9 cellular contexts compared by ENCODE assay signal in genomic region chr21:33308586-33309490, GRCh38. TPM values are rescaled to one million over a fixed set of nuclear protein-coding genes. Genes with fewer than 3 reads are reported as not detected.
DNase-seq lines count a peak whose midpoint lies in the region; ATAC-seq, FAIRE-seq and TF ChIP-seq lines count a peak whose summit lies in the region.
"Had no signal": no experiment of that assay in that cellular context is flagged by ENCODE, and none has a peak within 500 bp of the region (broad histone marks: within the 10 kb centered on the region; RNA-seq: fewer than 3 reads in every experiment).

No MANE protein-coding gene starts in this region.

- H3K36me3 Mint-ChIP-seq in immature natural killer cell: peaks cover 0 to 13% (median 3%) of the 10 kb centered on the region in 3 donors

- ATAC-seq in GM18867 (IDR thresholded peaks at IDR 0.05; ENCODE audit: unreplicated experiment) (peak; percentile 92), HG03039 (IDR thresholded peaks at IDR 0.05; ENCODE audit: unreplicated experiment) (peak; percentile 73)

- H3K4me3 ChIP-seq in AG10803 (ENCODE audit: low read length) (no peak overlapping the region), fibroblast of mammary gland (ENCODE audit: control insufficient read depth, low read depth, low read length) (no peak overlapping the region)

- H3K4me1 Mint-ChIP-seq in immature natural killer cell: peaks cover 6 to 7% of the 10 kb centered on the region in 2 donors

- no peak for TF ChIP-seq CTCF in AG10803 (conservative IDR thresholded peaks at IDR 0.05; ENCODE audit: low read length)
- no peak for TF ChIP-seq CTCF in fibroblast of mammary gland (conservative IDR thresholded peaks at IDR 0.05; ENCODE audit: control insufficient read depth, insufficient read depth, low read depth, low read length)
- TF ChIP-seq CTCF in D721Med (IDR thresholded peaks at IDR 0.05; ENCODE audit: insufficient read depth, missing control alignments): no peak

- peaks cover 0 to 2% (median 0%) of the 10 kb centered on the region in 3 donors for H3K27me3 Mint-ChIP-seq in immature natural killer cell (ENCODE audit: low read depth in 3 of 3)

- no peaks in the 10 kb centered on the region for H3K9me3 Mint-ChIP-seq in immature natural killer cell

- H3K27ac Mint-ChIP-seq in immature natural killer cell: no peak overlapping the region

- FAIRE-seq in D721Med (lab: Jason Lieb, UNC): no peak
- FAIRE-seq: G401.6 had no signal

- H3K4me3 Mint-ChIP-seq in immature natural killer cell: no peak overlapping the region

- DNase-seq in AG10803 (ENCODE audit: low read depth) (peak; percentile 72), NCI-H2171 (lab: John Stamatoyannopoulos, UW) (peak; percentile 94), fibroblast of mammary gland (ENCODE audit: low read depth) (peak; percentile 65), NCI-H526 (lab: John Stamatoyannopoulos, UW) (no peak), immature natural killer cell (no peak), D721Med (ENCODE audit: insufficient read length, low spot score) (no peak)

RNA-seq across cellular contexts. Expression of gene IFNAR1, which starts 15.9 kb away (rescaled TPM):
- polyA plus RNA-seq in immature natural killer cell: 10 to 100 TPM; 34.1 to 57.1 (median 40.6) TPM

RNA-seq across cellular contexts. Expression of gene IL10RB, which starts 42.7 kb away (rescaled TPM):
- 10 to 100 TPM; 45.9 to 63.5 (median 46.9) TPM for polyA plus RNA-seq in immature natural killer cell

Comparison
In these comparisons a context has a peak if more than half of its experiments do, and no peak if none do; other contexts are left out.
1. DNase-seq: peak in AG10803 (single experiment), NCI-H2171 (single experiment) and fibroblast of mammary gland (single experiment); none in NCI-H526 (0 of 2), immature natural killer cell (0 of 3) and D721Med (single experiment).